1 cellular context compared by ENCODE assay signal in genomic region chr1:67831850-67832513, GRCh38.
TF ChIP-seq lines count a peak whose summit lies in the region.

No MANE protein-coding gene starts in this region.

TF ChIP-seq in GM12878, 131 proteins besides CTCF, POLR2A, EP300 and RAD21 (continued from another document):
- TF ChIP-seq, protein P1, sequence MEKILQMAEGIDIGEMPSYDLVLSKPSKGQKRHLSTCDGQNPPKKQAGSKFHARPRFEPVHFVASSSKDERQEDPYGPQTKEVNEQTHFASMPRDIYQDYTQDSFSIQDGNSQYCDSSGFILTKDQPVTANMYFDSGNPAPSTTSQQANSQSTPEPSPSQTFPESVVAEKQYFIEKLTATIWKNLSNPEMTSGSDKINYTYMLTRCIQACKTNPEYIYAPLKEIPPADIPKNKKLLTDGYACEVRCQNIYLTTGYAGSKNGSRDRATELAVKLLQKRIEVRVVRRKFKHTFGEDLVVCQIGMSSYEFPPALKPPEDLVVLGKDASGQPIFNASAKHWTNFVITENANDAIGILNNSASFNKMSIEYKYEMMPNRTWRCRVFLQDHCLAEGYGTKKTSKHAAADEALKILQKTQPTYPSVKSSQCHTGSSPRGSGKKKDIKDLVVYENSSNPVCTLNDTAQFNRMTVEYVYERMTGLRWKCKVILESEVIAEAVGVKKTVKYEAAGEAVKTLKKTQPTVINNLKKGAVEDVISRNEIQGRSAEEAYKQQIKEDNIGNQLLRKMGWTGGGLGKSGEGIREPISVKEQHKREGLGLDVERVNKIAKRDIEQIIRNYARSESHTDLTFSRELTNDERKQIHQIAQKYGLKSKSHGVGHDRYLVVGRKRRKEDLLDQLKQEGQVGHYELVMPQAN (conservative IDR thresholded peaks at IDR 0.05): 0 out of 2 replicates have a peak, but pooled peaks have one; percentile 28
- peak; percentile 39; the same call in 1 of the 2 replicates for TF ChIP-seq RAD51 (IDR thresholded peaks at IDR 0.05)
TF ChIP-seq in GM12878: peak in this region for 5.
